Comparison of ENCODE assay signal across 8 cellular contexts in the genomic region with DNA sequence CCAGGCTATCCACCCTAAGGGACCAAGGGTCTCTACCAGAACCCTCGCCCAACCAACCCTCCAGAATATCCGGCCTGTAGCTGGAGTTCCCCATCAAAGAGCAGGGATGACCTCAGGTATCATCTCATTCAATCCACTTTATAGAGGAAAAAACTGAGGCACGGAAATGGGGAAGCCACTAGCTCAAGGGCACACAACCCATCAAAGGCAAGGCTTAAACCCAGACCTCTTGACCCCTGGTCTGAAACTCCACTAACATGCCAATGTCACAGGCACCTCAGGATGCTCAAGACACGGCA. TPM values are rescaled to one million over a fixed set of nuclear protein-coding genes. Genes with fewer than 3 reads are reported as not detected.
DNase-seq lines count a peak whose midpoint lies in the region; ATAC-seq, FAIRE-seq and TF ChIP-seq lines count a peak whose summit lies in the region.

No MANE protein-coding gene starts in this region.

- H3K27me3 ChIP-seq in right atrium auricular region (no peaks in the 10 kb centered on the region), bronchial epithelial cell (ENCODE audit: control insufficient read depth, insufficient read depth, low read length) (no peaks in the 10 kb centered on the region)

- ATAC-seq in left cardiac atrium (no peak), mucosa of descending colon (no peak), GM18909 (IDR thresholded peaks at IDR 0.05; ENCODE audit: poor library complexity, unreplicated experiment) (no peak), HG03469 (IDR thresholded peaks at IDR 0.05; ENCODE audit: unreplicated experiment) (no peak)

- H3K9me3 ChIP-seq in right atrium auricular region (no peaks in the 10 kb centered on the region), mucosa of descending colon (no peaks in the 10 kb centered on the region)

- intact Hi-C loops in left cardiac atrium (cut with DNase I) (no loop called here), mucosa of descending colon (cut with DNase I, micrococcal nuclease) (no loop called here)

- peaks cover 19% of the 10 kb centered on the region for H3K36me3 ChIP-seq in right atrium auricular region
- peaks cover 11% of the 10 kb centered on the region for H3K36me3 ChIP-seq in bronchial epithelial cell (ENCODE audit: control insufficient read depth, insufficient read depth, low read length)
- peaks cover 4% of the 10 kb centered on the region for H3K36me3 ChIP-seq in mucosa of descending colon (ENCODE audit: low read depth)

- H3K27ac ChIP-seq in right atrium auricular region, result peak overlapping the region; percentile 81 to 85

- H3K4me1 ChIP-seq in right atrium auricular region (peaks cover 0 to 56% of the 10 kb centered on the region in 2 donors), mucosa of descending colon (ENCODE audit: low read depth) (peaks cover 16% of the 10 kb centered on the region)

- DNase-seq in right atrium auricular region (ENCODE audit: low spot score) (no peak), left cardiac atrium (no peak), bronchial epithelial cell (ENCODE audit: low read depth) (no peak), mucosa of descending colon (no peak), NCI-H187 treated with DMSO at 0.1 percent for 48 hours (lab: John Stamatoyannopoulos, UW) (no peak), NCI-H2081 treated with DMSO at 0.1 percent for 48 hours (lab: John Stamatoyannopoulos, UW) (no peak)

- no peak for FAIRE-seq in bronchial epithelial cell (lab: Jason Lieb, UNC)

- TF ChIP-seq CTCF in right atrium auricular region (IDR thresholded peaks at IDR 0.05) (no peak), bronchial epithelial cell (IDR thresholded peaks at IDR 0.05; ENCODE audit: insufficient read depth, low read length, severe bottlenecking) (no peak), mucosa of descending colon (IDR thresholded peaks at IDR 0.05) (no peak)

- H3K4me3 ChIP-seq in right atrium auricular region, result peak overlapping the region; percentile 90
- peak overlapping the region; percentile 66 for H3K4me3 ChIP-seq in bronchial epithelial cell (ENCODE audit: low read depth, low read length)
- H3K4me3 ChIP-seq in mucosa of descending colon, result peak overlapping the region; percentile 75

RNA-seq across cellular contexts. Expression of a gene that starts 1.6 kb away (rescaled TPM):
- total RNA-seq in right atrium auricular region (10 to 100 TPM; 20.0 to 22.3 TPM), left cardiac atrium (10 to 100 TPM; 23.4 to 30.5 TPM), bronchial epithelial cell (13.7 and 15.6 TPM in 2 replicates), mucosa of descending colon (10 to 100 TPM; 46.4 to 48.8 (median 47.5) TPM)

RNA-seq across cellular contexts. Expression of a gene that starts 5.9 kb away (rescaled TPM):
- total RNA-seq in right atrium auricular region (not detected), left cardiac atrium (not detected), bronchial epithelial cell (not detected in 2 replicates), mucosa of descending colon (1 to 10 TPM in 2 of 3 donors, not detected in 1; 1.1 to 1.6 TPM)

RNA-seq across cellular contexts. Expression of a gene that starts 13.6 kb away (rescaled TPM):
- total RNA-seq in right atrium auricular region, result under 1 TPM in 1 of 2 donors, not detected in 1; 0.35 TPM
- 1 to 10 TPM; 2.0 to 3.4 TPM for total RNA-seq in left cardiac atrium
- total RNA-seq in bronchial epithelial cell, result under 0.01 TPM in 1 of 2 replicates, not detected in the other
- 1 to 10 TPM; 5.6 to 6.1 (median 6.0) TPM for total RNA-seq in mucosa of descending colon

RNA-seq across cellular contexts. Expression of a gene that starts 13.6 kb away (rescaled TPM):
- total RNA-seq in right atrium auricular region (10 to 100 TPM; 22.0 to 39.3 TPM), left cardiac atrium (10 to 100 TPM; 35.5 to 47.8 TPM), bronchial epithelial cell (37.6 and 39.8 TPM in 2 replicates), mucosa of descending colon (10 to 100 TPM; 53.4 to 57.9 (median 53.5) TPM)

RNA-seq across cellular contexts. Expression of a gene that starts 26.5 kb away (rescaled TPM):
- total RNA-seq in right atrium auricular region (10 to 100 TPM in 1 of 2 donors, 1 to 10 TPM in 1; 5.7 to 10.7 TPM), left cardiac atrium (1 to 10 TPM; 5.4 to 6.4 TPM), bronchial epithelial cell (11.4 and 12.9 TPM in 2 replicates), mucosa of descending colon (10 to 100 TPM in 1 of 3 donors, 1 to 10 TPM in 2; 6.5 to 13.7 (median 6.6) TPM)
